27 cellular contexts compared by ENCODE assay signal in genomic region chr10:1190052-1190395, GRCh38.
"Had no signal": no experiment of that assay in that cellular context is flagged by ENCODE, and none has a peak within 500 bp of the region (broad histone marks: within the 10 kb centered on the region; RNA-seq: fewer than 3 reads in every experiment).

No MANE protein-coding gene starts in this region.

- H3K4me3 Mint-ChIP-seq: activated CD4-positive, alpha-beta T cell treated with anti-CD3 and anti-CD28 coated beads for 36 hours; activated CD8-positive, alpha-beta T cell treated with anti-CD3 and anti-CD28 coated beads, Interleukin-2, amount 10 ng/mL, durations not matched to agents 7 days and 5 days; immature natural killer cell; memory B cell; naive thymus-derived CD8-positive, alpha-beta T cell; neural crest cell had no signal

- H3K27ac Mint-ChIP-seq: activated CD4-positive, alpha-beta T cell treated with anti-CD3 and anti-CD28 coated beads for 36 hours; activated CD8-positive, alpha-beta T cell treated with anti-CD3 and anti-CD28 coated beads, Interleukin-2, amount 10 ng/mL, durations not matched to agents 7 days and 5 days; immature natural killer cell; memory B cell; naive thymus-derived CD8-positive, alpha-beta T cell had no signal

- H3K36me3 Mint-ChIP-seq: immature natural killer cell; memory B cell; naive thymus-derived CD8-positive, alpha-beta T cell had no signal

- H3K4me3 ChIP-seq: breast epithelium, heart left ventricle, right atrium auricular region, smooth muscle cell, testis, transverse colon, uterus had no signal

- H3K4me1 Mint-ChIP-seq: immature natural killer cell, memory B cell had no signal

- H3K27ac ChIP-seq: breast epithelium, heart left ventricle, parathyroid adenoma, right atrium auricular region, testis, transverse colon, uterus had no signal

- H3K27me3 ChIP-seq: breast epithelium, right atrium auricular region, testis, transverse colon, uterus had no signal

- DNase-seq: activated CD4-positive, alpha-beta T cell treated with anti-CD3 and anti-CD28 coated beads for 36 hours; activated CD4-positive, CD25-positive, alpha-beta regulatory T cell; activated CD8-positive, alpha-beta T cell treated with anti-CD3 and anti-CD28 coated beads, Interleukin-2, amount 10 ng/mL, durations not matched to agents 7 days and 5 days; activated gamma-delta T cell treated with Interleukin-2 at 50 U/mL for 16 hours; activated naive CD4-positive, alpha-beta T cell treated with anti-CD3 and anti-CD28 coated beads, Interleukin-2, amount 50 U/mL, for 16 hours; amniotic stem cell; cortex of kidney; foreskin fibroblast; hypothalamus; immature natural killer cell; kidney; naive thymus-derived CD8-positive, alpha-beta T cell; nucleus accumbens; stimulated activated CD4-positive, alpha-beta T cell treated with anti-CD3 and anti-CD28 coated beads, Interleukin-15, amount 100 ng/mL, for 24 hours; stimulated activated CD4-positive, alpha-beta T cell treated with anti-CD3 and anti-CD28 coated beads, Interleukin-2, amount 100 ng/mL, for 24 hours; stimulated activated naive CD4-positive, alpha-beta T cell; T-helper 1 cell; testis; transverse colon; uterus had no signal

- H3K9me3 ChIP-seq: breast epithelium, heart left ventricle, right atrium auricular region, testis, transverse colon, uterus had no signal

- H3K36me3 ChIP-seq: breast epithelium, heart left ventricle, right atrium auricular region, transverse colon, uterus had no signal

- ATAC-seq: activated CD4-positive, alpha-beta T cell treated with anti-CD3 and anti-CD28 coated beads for 36 hours; activated CD8-positive, alpha-beta T cell treated with anti-CD3 and anti-CD28 coated beads, Interleukin-2, amount 10 ng/mL, durations not matched to agents 7 days and 5 days; naive thymus-derived CD8-positive, alpha-beta T cell had no signal

- H3K27me3 Mint-ChIP-seq: activated CD4-positive, alpha-beta T cell treated with anti-CD3 and anti-CD28 coated beads for 36 hours; memory B cell had no signal

- H3K4me1 ChIP-seq: breast epithelium, heart left ventricle, parathyroid adenoma, right atrium auricular region, uterus had no signal
